25 cellular contexts compared by ENCODE assay signal in genomic region chr6:8803181-8803760, GRCh38.
DNase-seq lines count a peak whose midpoint lies in the region; ATAC-seq, FAIRE-seq and TF ChIP-seq lines count a peak whose summit lies in the region.
"Had no signal": no experiment of that assay in that cellular context is flagged by ENCODE, and none has a peak within 500 bp of the region (broad histone marks: within the 10 kb centered on the region; RNA-seq: fewer than 3 reads in every experiment).

No MANE protein-coding gene starts in this region.

- peaks cover 2% of the 10 kb centered on the region for H3K9me3 ChIP-seq in small intestine (ENCODE audit: control insufficient read depth, low read depth)
- H3K9me3 ChIP-seq: HAP-1 had no signal

- CTCF ChIA-PET in WTC11 (lab: Charles Lee), result no interaction called here

- no peaks in the 10 kb centered on the region for H3K4me1 Mint-ChIP-seq in WTC11
- H3K4me1 Mint-ChIP-seq: CD14-positive monocyte, T-cell had no signal

- peaks cover 21% of the 10 kb centered on the region for H3K9me3 Mint-ChIP-seq in WTC11

- POLR2A ChIA-PET in WTC11 (lab: Charles Lee), result no interaction called here

- WGBS in small intestine, 3 donors, result 81 to 90% (median 83%) methylated on average over 2 of the region's 2 CpGs

- H3K4me3 ChIP-seq in small intestine (ENCODE audit: low read depth in 1 of 2, low read length in 2 of 2), result no peak overlapping the region
- H3K4me3 ChIP-seq: GM12878, GM23248, HAP-1 had no signal

- no peak overlapping the region for H3K27ac Mint-ChIP-seq in WTC11
- H3K27ac Mint-ChIP-seq: CD14-positive monocyte, T-cell had no signal

- H3K36me3 Mint-ChIP-seq in WTC11, result peaks cover 12% of the 10 kb centered on the region
- H3K36me3 Mint-ChIP-seq: CD14-positive monocyte, T-cell had no signal

- no peaks in the 10 kb centered on the region for H3K27me3 ChIP-seq in small intestine (ENCODE audit: control insufficient read depth in 2 of 2, insufficient read depth in 2 of 2, low read length in 2 of 2)

- H3K27ac ChIP-seq in small intestine (ENCODE audit: low read depth in 1 of 2, low read length in 1 of 2), result no peak overlapping the region
- H3K27ac ChIP-seq: GM23248, HL-60 had no signal

- ATAC-seq in WTC11, result no peak
- ATAC-seq: GM12878, SK-N-SH treated with all-trans-retinoic acid at 6 μM for 48 hours, T-cell had no signal

- no peaks in the 10 kb centered on the region for H3K4me1 ChIP-seq in small intestine (ENCODE audit: control insufficient read depth in 2 of 2, insufficient read depth in 1 of 2, low read depth in 1 of 2, low read length in 1 of 2)
- H3K4me1 ChIP-seq: HAP-1 had no signal

- no peak for FAIRE-seq in small intestine (lab: Jason Lieb, UNC)
- FAIRE-seq: GM12878, GM19239 had no signal

- no peaks in the 10 kb centered on the region for H3K36me3 ChIP-seq in small intestine (ENCODE audit: control insufficient read depth in 2 of 2, insufficient read depth in 2 of 2, low read length in 2 of 2)
- H3K36me3 ChIP-seq: HAP-1 had no signal

- no peak overlapping the region for H3K4me3 Mint-ChIP-seq in WTC11
- H3K4me3 Mint-ChIP-seq: CD14-positive monocyte, T-cell had no signal

- no peaks in the 10 kb centered on the region for H3K27me3 Mint-ChIP-seq in WTC11 (ENCODE audit: low read depth)
- H3K27me3 Mint-ChIP-seq: T-cell had no signal

- DNase-seq in COLO829 (ENCODE audit: low spot score), result peak; percentile 87
- peak; percentile 33 for DNase-seq in NCI-H1048 (lab: John Stamatoyannopoulos, UW)
- DNase-seq in NCI-H2227 (lab: John Stamatoyannopoulos, UW; ENCODE audit: unreplicated experiment), result peak; percentile 51
- DNase-seq in epidermal melanocyte (ENCODE audit: insufficient read length, low spot score), result peak; percentile 62
- DNase-seq in small intestine, result no peak
- DNase-seq in activated CD8-positive, alpha-beta memory T cell treated with anti-CD3 and anti-CD28 coated beads for 24 hours, result no peak
- DNase-seq in WTC11 (ENCODE audit: low spot score), result no peak
- DNase-seq: AML-193, DMS 273 treated with DMSO at 0.1 percent for 48 hours, EL, GM23248, IMR-90, NCI-H1092, NCI-H1930, NCI-H2171 treated with DMSO at 0.1 percent for 48 hours, NCI-H510A treated with DMSO at 0.1 percent for 48 hours, OCI-M1, SHP77 treated with DMSO at 0.1 percent for 48 hours, T-cell had no signal

- no peak for TF ChIP-seq CTCF in WTC11 (IDR thresholded peaks at IDR 0.05)

TF ChIP-seq in WTC11, 78 proteins besides CTCF, POLR2A, EP300 and RAD21:
- TF ChIP-seq PRDM15 (CRISPR knock-in tag; IDR thresholded peaks at IDR 0.05), result no peak
- no peak for TF ChIP-seq PRRX2 (CRISPR knock-in tag; IDR thresholded peaks at IDR 0.05)
- TF ChIP-seq ATF2 (CRISPR knock-in tag; IDR thresholded peaks at IDR 0.05; ENCODE audit: borderline replicate concordance, low read depth), result no peak
- no peak for TF ChIP-seq FOXJ3 (CRISPR knock-in tag; IDR thresholded peaks at IDR 0.05; ENCODE audit: borderline replicate concordance)
- TF ChIP-seq NFATC4 (CRISPR knock-in tag; IDR thresholded peaks at IDR 0.05), result no peak
- no peak for TF ChIP-seq ATF3 (CRISPR knock-in tag; conservative IDR thresholded peaks at IDR 0.05)

Comparison
In these comparisons a context has a peak if more than half of its experiments do, and no peak if none do; other contexts are left out.
1. DNase-seq: peak in COLO829 (single experiment), NCI-H1048 (single experiment), NCI-H2227 (single experiment) and epidermal melanocyte (single experiment); none in small intestine (single experiment), activated CD8-positive, alpha-beta memory T cell treated with anti-CD3 and anti-CD28 coated beads for 24 hours (single experiment) and WTC11 (single experiment).